ENCODE assay signal across 8 cellular contexts in the genomic region with DNA sequence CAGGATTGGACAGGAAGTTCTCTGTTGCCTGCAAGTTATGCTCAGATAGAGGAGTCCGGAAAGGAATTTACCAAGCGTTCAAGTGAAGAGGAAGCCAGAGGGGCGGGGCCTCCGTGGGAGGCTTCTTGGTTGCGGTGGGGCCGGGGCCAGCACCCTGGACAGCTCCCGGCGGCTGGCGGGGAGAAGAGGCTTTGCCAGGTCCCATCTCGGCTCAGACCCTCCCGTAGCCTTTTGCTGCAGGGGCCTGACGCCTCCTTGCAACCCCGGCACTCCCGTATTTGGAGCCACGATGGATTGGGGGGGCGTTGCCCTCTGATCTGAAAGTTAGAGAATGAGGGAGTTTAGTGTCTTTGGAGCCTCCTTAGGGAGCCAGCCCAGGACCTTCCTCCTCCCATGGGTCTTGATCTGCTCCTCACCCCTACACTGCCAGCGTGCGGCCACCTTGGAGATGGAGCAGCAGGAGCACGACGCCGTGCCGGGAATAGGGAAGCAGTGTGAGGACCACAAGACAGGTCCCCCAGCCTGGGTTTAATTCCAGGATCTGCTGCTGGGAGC. TPM values are rescaled to one million over a fixed set of nuclear protein-coding genes. Genes with fewer than 3 reads are reported as not detected.
DNase-seq lines count a peak whose midpoint lies in the region; ATAC-seq and TF ChIP-seq lines count a peak whose summit lies in the region.

No MANE protein-coding gene starts in this region.

- TF ChIP-seq POLR2A in stomach (IDR thresholded peaks at IDR 0.05) = no peak

- CTCF ChIA-PET in activated CD8-positive, alpha-beta T cell treated with anti-CD3 and anti-CD28 coated beads, Interleukin-2, amount 10 ng/mL, durations not matched to agents 7 days and 5 days (lab: Charles Lee) = interaction anchor here (1.4 kb wide), 2 partner anchors 12 to 14 kb away, joined by 5 to 6 read pairs; no protein-coding TSS in a partner anchor

- POLR2A ChIA-PET in activated CD8-positive, alpha-beta T cell treated with anti-CD3 and anti-CD28 coated beads, Interleukin-2, amount 10 ng/mL, durations not matched to agents 7 days and 5 days (lab: Charles Lee) = interaction anchor here (1.1 kb wide), 1 partner anchor 68 kb away, joined by 3 read pairs; no protein-coding TSS in a partner anchor

- peaks cover 5% of the 10 kb centered on the region for H3K9me3 Mint-ChIP-seq in activated CD8-positive, alpha-beta T cell treated with anti-CD3 and anti-CD28 coated beads, Interleukin-2, amount 10 ng/mL, durations not matched to agents 7 days and 5 days (ENCODE audit: insufficient read depth)
- H3K9me3 Mint-ChIP-seq in nephron progenitor cell = peaks cover 5% of the 10 kb centered on the region

- DNase-seq in AML-193 (lab: John Stamatoyannopoulos, UW) (peak; percentile 60 to 68), MG63 (peak; percentile 85), epidermal melanocyte (ENCODE audit: insufficient read length, low spot score) (peak; percentile 79), nephron progenitor cell (peak; percentile 97), stomach (peak; percentile 39)
- DNase-seq in activated CD8-positive, alpha-beta T cell treated with anti-CD3 and anti-CD28 coated beads, Interleukin-2, amount 10 ng/mL, durations not matched to agents 7 days and 5 days = peak; percentile 89

- ATAC-seq in GM21515 (IDR thresholded peaks at IDR 0.05; ENCODE audit: unreplicated experiment) = peak; percentile 87
- peak; percentile 87 for ATAC-seq in activated CD8-positive, alpha-beta T cell treated with anti-CD3 and anti-CD28 coated beads, Interleukin-2, amount 10 ng/mL, durations not matched to agents 7 days and 5 days
- no peak for ATAC-seq in HG03039 (IDR thresholded peaks at IDR 0.05; ENCODE audit: unreplicated experiment)

- H3K27me3 Mint-ChIP-seq in activated CD8-positive, alpha-beta T cell treated with anti-CD3 and anti-CD28 coated beads, Interleukin-2, amount 10 ng/mL, durations not matched to agents 7 days and 5 days (ENCODE audit: low read depth) = peaks cover 55% of the 10 kb centered on the region
- peaks cover 100% of the 10 kb centered on the region for H3K27me3 Mint-ChIP-seq in nephron progenitor cell (ENCODE audit: low read depth, poor library complexity)

- no peak overlapping the region for H3K27ac Mint-ChIP-seq in activated CD8-positive, alpha-beta T cell treated with anti-CD3 and anti-CD28 coated beads, Interleukin-2, amount 10 ng/mL, durations not matched to agents 7 days and 5 days
- H3K27ac Mint-ChIP-seq in nephron progenitor cell = no peak overlapping the region

- TF ChIP-seq EP300 in stomach (IDR thresholded peaks at IDR 0.05) = no peak

- H3K36me3 ChIP-seq in MG63 (no peaks in the 10 kb centered on the region), stomach (no peaks in the 10 kb centered on the region)

- intact Hi-C loops in stomach (cut with DNase I; ENCODE audit: low total_unique reads) = no loop called here

- H3K27me3 ChIP-seq in MG63 = peaks cover 79% of the 10 kb centered on the region
- H3K27me3 ChIP-seq in stomach = peaks cover 31 to 95% (median 63%) of the 10 kb centered on the region in 3 donors

- 2 to 7% (median 4%) methylated on average over 19 to 22 of the region's 22 CpGs for WGBS in stomach, 5 donors

- TF ChIP-seq CTCF in nephron progenitor cell (IDR thresholded peaks at IDR 0.05) (no peak), stomach (IDR thresholded peaks at IDR 0.05) (no peak)

- no peak overlapping the region for H3K27ac ChIP-seq in stomach

- peaks cover 13 to 39% (median 25%) of the 10 kb centered on the region in 4 donors for H3K4me1 ChIP-seq in stomach

- H3K9me3 ChIP-seq in MG63 = peaks cover 9% of the 10 kb centered on the region
- peaks cover 0 to 10% (median 2%) of the 10 kb centered on the region in 4 donors for H3K9me3 ChIP-seq in stomach

- H3K4me1 Mint-ChIP-seq in activated CD8-positive, alpha-beta T cell treated with anti-CD3 and anti-CD28 coated beads, Interleukin-2, amount 10 ng/mL, durations not matched to agents 7 days and 5 days (ENCODE audit: low read depth) = peaks cover 9% of the 10 kb centered on the region
- peaks cover 11% of the 10 kb centered on the region for H3K4me1 Mint-ChIP-seq in nephron progenitor cell

- H3K4me3 ChIP-seq in MG63 (no peak overlapping the region), stomach (no peak overlapping the region)

- no peak overlapping the region for H3K4me3 Mint-ChIP-seq in activated CD8-positive, alpha-beta T cell treated with anti-CD3 and anti-CD28 coated beads, Interleukin-2, amount 10 ng/mL, durations not matched to agents 7 days and 5 days
- no peak overlapping the region for H3K4me3 Mint-ChIP-seq in nephron progenitor cell

- H3K36me3 Mint-ChIP-seq in activated CD8-positive, alpha-beta T cell treated with anti-CD3 and anti-CD28 coated beads, Interleukin-2, amount 10 ng/mL, durations not matched to agents 7 days and 5 days (ENCODE audit: low read depth) = peaks cover 8% of the 10 kb centered on the region
- no peaks in the 10 kb centered on the region for H3K36me3 Mint-ChIP-seq in nephron progenitor cell (ENCODE audit: low read depth)

RNA-seq across cellular contexts. Expression of a gene that starts 3.1 kb away (rescaled TPM):
- not detected in 2 replicates for total RNA-seq in MG63 (2014; rRNA removed; shearing (Covaris generic); ENCODE audit: low replicate concordance)
- not detected for total RNA-seq in activated CD8-positive, alpha-beta T cell treated with anti-CD3 and anti-CD28 coated beads, Interleukin-2, amount 10 ng/mL, durations not matched to agents 7 days and 5 days
- total RNA-seq in stomach = under 1 TPM in 1 of 5 donors, not detected in 4; 0.73 TPM
- polyA plus RNA-seq in stomach = under 1 TPM in 1 of 3 donors, not detected in 2; 0.20 TPM

RNA-seq across cellular contexts. Expression of a gene that starts 6.8 kb away (rescaled TPM):
- total RNA-seq in MG63 (2014; rRNA removed; shearing (Covaris generic); ENCODE audit: low replicate concordance) = not detected in 2 replicates
- not detected for total RNA-seq in activated CD8-positive, alpha-beta T cell treated with anti-CD3 and anti-CD28 coated beads, Interleukin-2, amount 10 ng/mL, durations not matched to agents 7 days and 5 days
- total RNA-seq in stomach = 1 to 10 TPM in 1 of 5 donors, not detected in 4; 8.7 TPM
- polyA plus RNA-seq in stomach = not detected

Comparison
In these comparisons a context has a peak if more than half of its experiments do, and no peak if none do; other contexts are left out.
1. DNase-seq: peak in every context shown above with its lines; median percentile 97 in nephron progenitor cell; 89 in activated CD8-positive, alpha-beta T cell treated with anti-CD3 and anti-CD28 coated beads, Interleukin-2, amount 10 ng/mL, durations not matched to agents 7 days and 5 days; 85 in MG63; 79 in epidermal melanocyte; 64 in AML-193; 39 in stomach.